Comparison of ENCODE assay signal across 9 cellular contexts in the genomic region with DNA sequence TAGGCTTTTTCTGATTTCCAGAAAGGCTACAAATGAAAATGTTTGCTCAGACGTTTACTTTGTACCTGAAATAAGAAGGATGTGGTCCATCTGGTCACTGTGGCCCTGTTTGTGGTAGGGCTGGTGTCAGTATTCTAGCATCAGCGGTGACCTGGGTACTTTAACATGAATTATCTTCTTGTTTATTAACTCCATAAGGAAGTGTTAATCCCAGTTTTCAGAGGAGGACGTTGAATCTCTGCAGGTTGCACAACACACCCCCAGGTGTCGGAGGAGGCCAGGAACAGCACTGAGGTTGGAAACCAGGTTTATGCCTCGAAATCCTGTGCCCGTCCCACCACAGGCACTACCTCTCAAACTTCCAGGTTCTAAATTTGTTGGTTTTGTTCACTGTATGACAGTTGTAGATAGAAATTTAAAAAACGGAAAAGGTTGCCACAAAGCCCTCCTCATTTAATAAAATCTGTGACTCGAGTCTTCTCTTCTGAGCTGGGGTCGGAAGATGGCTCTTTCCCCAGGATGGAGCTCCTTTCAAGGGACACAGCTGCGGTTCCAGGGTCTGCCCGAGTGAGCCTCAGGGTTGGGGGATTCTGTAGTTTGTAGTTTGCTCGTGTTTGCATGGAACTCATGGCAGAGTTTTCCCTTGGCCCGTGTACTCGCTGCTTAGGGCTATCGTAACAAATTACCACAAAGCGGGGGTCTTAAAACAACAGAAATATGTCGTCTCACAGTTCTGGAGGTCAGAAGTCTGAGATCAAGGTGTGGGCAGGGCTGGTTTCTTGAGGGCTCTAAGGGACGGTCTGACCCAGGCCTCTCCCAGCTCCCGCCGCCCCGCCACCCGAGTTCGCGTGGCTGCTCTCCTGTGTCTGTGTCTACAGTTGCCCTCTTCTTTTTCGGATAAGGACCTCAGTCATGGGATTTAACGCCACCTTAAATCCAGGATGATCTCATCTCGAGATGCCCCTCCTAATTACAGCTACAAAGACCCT. TPM values are rescaled to one million over a fixed set of nuclear protein-coding genes. Genes with fewer than 3 reads are reported as not detected.
DNase-seq lines count a peak whose midpoint lies in the region; ATAC-seq and TF ChIP-seq lines count a peak whose summit lies in the region.
"Had no signal": no experiment of that assay in that cellular context is flagged by ENCODE, and none has a peak within 500 bp of the region (broad histone marks: within the 10 kb centered on the region; RNA-seq: fewer than 3 reads in every experiment).

No MANE protein-coding gene starts in this region.

- ATAC-seq in heart right ventricle (no peak), GM21723 (IDR thresholded peaks at IDR 0.05; ENCODE audit: unreplicated experiment) (no peak)
- ATAC-seq in stimulated activated memory B cell treated with anti-CD40 and anti-IgM and Interleukin-4, amounts not matched to agents 10 μg/mL and 1 μg/mL and 100 μg/mL, for 72 hours, result no peak

- H3K27ac ChIP-seq in SU-DHL-6 (ENCODE audit: low read depth, low read length) (no peak overlapping the region), heart right ventricle (peak overlapping the region in 3 of 10 donors; percentile 22 to 84 (median 39))

- DNase-seq in T-helper 1 cell (no peak), heart right ventricle (no peak), NCI-H1436 treated with DMSO at 0.1 percent for 48 hours (lab: John Stamatoyannopoulos, UW) (no peak), HAP-1 (ENCODE audit: low spot score in 2 of 2) (no peak)
- DNase-seq: cerebellar nuclear complex had no signal

- H3K4me1 ChIP-seq in heart right ventricle, result peaks cover 0 to 26% (median 3%) of the 10 kb centered on the region in 9 donors
- H3K4me1 ChIP-seq in HAP-1, result no peaks in the 10 kb centered on the region

- intact Hi-C loops in heart right ventricle (cut with DNase I), result no loop called here

- no peak overlapping the region for H3K27ac Mint-ChIP-seq in T-helper 1 cell treated with Interleukin-12 subunit alpha and Interleukin-12 subunit beta and Interleukin-4 antibody, amounts not matched to agents 30 μg/mL and 1 μg/mL, for 36 hours
- H3K27ac Mint-ChIP-seq in stimulated activated memory B cell treated with anti-CD40 and anti-IgM and Interleukin-4, amounts not matched to agents 10 μg/mL and 1 μg/mL and 100 μg/mL, for 72 hours, result peak overlapping the region; percentile 97

- TF ChIP-seq CTCF in SU-DHL-6 (IDR thresholded peaks at IDR 0.05; ENCODE audit: insufficient read depth, low read length, poor library complexity, severe bottlenecking) (no peak), heart right ventricle (IDR thresholded peaks at IDR 0.05) (no peak)

- 90 to 92% methylated on average over 27 of the region's 27 CpGs for WGBS in heart right ventricle, 2 donors

- peak overlapping the region; percentile 75 for H3K4me3 Mint-ChIP-seq in T-helper 1 cell treated with Interleukin-12 subunit alpha and Interleukin-12 subunit beta and Interleukin-4 antibody, amounts not matched to agents 30 μg/mL and 1 μg/mL, for 36 hours
- peak overlapping the region; percentile 79 for H3K4me3 Mint-ChIP-seq in stimulated activated memory B cell treated with anti-CD40 and anti-IgM and Interleukin-4, amounts not matched to agents 10 μg/mL and 1 μg/mL and 100 μg/mL, for 72 hours

- H3K36me3 ChIP-seq in SU-DHL-6 (ENCODE audit: low read length), result no peaks in the 10 kb centered on the region
- no peaks in the 10 kb centered on the region for H3K36me3 ChIP-seq in heart right ventricle
- no peaks in the 10 kb centered on the region for H3K36me3 ChIP-seq in HAP-1 (replicated peaks)

- H3K4me3 ChIP-seq in SU-DHL-6 (ENCODE audit: insufficient read depth, low read length, poor library complexity, severe bottlenecking) (peak overlapping the region; percentile 23), heart right ventricle (peak overlapping the region in 6 of 10 donors; percentile 18 to 40 (median 31)), HAP-1 (no peak overlapping the region)

- peaks cover 4% of the 10 kb centered on the region for H3K9me3 Mint-ChIP-seq in T-helper 1 cell treated with Interleukin-12 subunit alpha and Interleukin-12 subunit beta and Interleukin-4 antibody, amounts not matched to agents 30 μg/mL and 1 μg/mL, for 36 hours
- H3K9me3 Mint-ChIP-seq in stimulated activated memory B cell treated with anti-CD40 and anti-IgM and Interleukin-4, amounts not matched to agents 10 μg/mL and 1 μg/mL and 100 μg/mL, for 72 hours, result no peaks in the 10 kb centered on the region

- H3K9ac ChIP-seq in SU-DHL-6 (ENCODE audit: low read length), result peak overlapping the region; percentile 20; the same call in 1 of the 2 replicates

- in situ Hi-C loops in HAP-1 (cut with MboI; ENCODE audit: low sequenced_read_pairs), result no loop called here

- no peaks in the 10 kb centered on the region for H3K9me2 ChIP-seq in SU-DHL-6 (replicated peaks; ENCODE audit: insufficient read depth, low read length)

- H4K20me1 ChIP-seq in SU-DHL-6 (ENCODE audit: low read depth, low read length), result no peaks in the 10 kb centered on the region

- no peaks in the 10 kb centered on the region for H3K36me3 Mint-ChIP-seq in T-helper 1 cell treated with Interleukin-12 subunit alpha and Interleukin-12 subunit beta and Interleukin-4 antibody, amounts not matched to agents 30 μg/mL and 1 μg/mL, for 36 hours (ENCODE audit: low read depth)
- no peaks in the 10 kb centered on the region for H3K36me3 Mint-ChIP-seq in stimulated activated memory B cell treated with anti-CD40 and anti-IgM and Interleukin-4, amounts not matched to agents 10 μg/mL and 1 μg/mL and 100 μg/mL, for 72 hours

- H3K27me3 ChIP-seq in SU-DHL-6 (ENCODE audit: low read length) (no peaks in the 10 kb centered on the region), heart right ventricle (no peaks in the 10 kb centered on the region), HAP-1 (ENCODE audit: low read depth) (peaks cover 20% of the 10 kb centered on the region)

- H3K9me3 ChIP-seq in SU-DHL-6 (ENCODE audit: insufficient read depth, low read length), result no peaks in the 10 kb centered on the region
- no peaks in the 10 kb centered on the region for H3K9me3 ChIP-seq in heart right ventricle
- 0 out of 2 replicates have a peak, but pooled peaks cover 2% of the 10 kb centered on the region for H3K9me3 ChIP-seq in HAP-1

- no peaks in the 10 kb centered on the region for H3K79me2 ChIP-seq in SU-DHL-6 (ENCODE audit: insufficient read depth, low read length)

- H3F3A ChIP-seq in SU-DHL-6 (ENCODE audit: insufficient read depth), result peaks cover 2% of the 10 kb centered on the region; the same call in 1 of the 2 replicates

- H3K4me1 Mint-ChIP-seq in T-helper 1 cell treated with Interleukin-12 subunit alpha and Interleukin-12 subunit beta and Interleukin-4 antibody, amounts not matched to agents 30 μg/mL and 1 μg/mL, for 36 hours (ENCODE audit: low read depth), result peaks cover 22% of the 10 kb centered on the region
- H3K4me1 Mint-ChIP-seq in stimulated activated memory B cell treated with anti-CD40 and anti-IgM and Interleukin-4, amounts not matched to agents 10 μg/mL and 1 μg/mL and 100 μg/mL, for 72 hours, result peaks cover 29% of the 10 kb centered on the region

- peak overlapping the region; percentile 62 for H3K4me2 ChIP-seq in SU-DHL-6 (ENCODE audit: low read depth, low read length, poor library complexity, severe bottlenecking)

- H2AFZ ChIP-seq in SU-DHL-6 (ENCODE audit: low read depth, low read length, severe bottlenecking), result peak overlapping the region; percentile 65

- H3K27me3 Mint-ChIP-seq in T-helper 1 cell treated with Interleukin-12 subunit alpha and Interleukin-12 subunit beta and Interleukin-4 antibody, amounts not matched to agents 30 μg/mL and 1 μg/mL, for 36 hours (ENCODE audit: low read depth), result peaks cover 28% of the 10 kb centered on the region
- H3K27me3 Mint-ChIP-seq in stimulated activated memory B cell treated with anti-CD40 and anti-IgM and Interleukin-4, amounts not matched to agents 10 μg/mL and 1 μg/mL and 100 μg/mL, for 72 hours, result no peaks in the 10 kb centered on the region

RNA-seq across cellular contexts. Expression of gene LPCAT1, which starts 13.7 kb away (rescaled TPM):
- total RNA-seq in heart right ventricle, result 10 to 100 TPM in 3 of 10 donors, 1 to 10 TPM in 7; 5.6 to 25.5 (median 8.9) TPM
- polyA plus RNA-seq in heart right ventricle, result 10 to 100 TPM; 14.8 to 23.8 TPM
